1 cellular context compared by ENCODE assay signal in genomic region chr15:87369269-87369668, GRCh38.
TF ChIP-seq lines count a peak whose summit lies in the region.

No MANE protein-coding gene starts in this region.

TF ChIP-seq in K562, 482 proteins besides CTCF, POLR2A, EP300 and RAD21 (continued from another document):
- TF ChIP-seq ATF3 (IDR thresholded peaks at IDR 0.05) (peak; percentile 59; the same call in 1 of the 2 replicates), ATF3 (CRISPR knock-in tag; conservative IDR thresholded peaks at IDR 0.05) (no peak), ARID1B (IDR thresholded peaks at IDR 0.05) (peak; percentile 28; the same call in 1 of the 2 replicates), MTA1 (IDR thresholded peaks at IDR 0.05; ENCODE audit: borderline replicate concordance) (no peak), SMARCE1 (IDR thresholded peaks at IDR 0.05) (0 out of 2 replicates have a peak, but pooled peaks have one; percentile 32), TEAD4 (IDR thresholded peaks at IDR 0.05; ENCODE audit: low read length) (peak; percentile 35; the same call in 1 of the 2 replicates), TEAD4 (CRISPR knock-in tag; IDR thresholded peaks at IDR 0.05; ENCODE audit: borderline replicate concordance) (no peak), MGA (IDR thresholded peaks at IDR 0.05) (no peak), FOSL1 (tag; conservative IDR thresholded peaks at IDR 0.05) (peak; percentile 84), KDM1A (IDR thresholded peaks at IDR 0.05) (0 out of 4 replicates have a peak, but pooled peaks of 1 of the 2 experiments have one; percentile 33), JUND (IDR thresholded peaks at IDR 0.05; ENCODE audit: borderline replicate concordance, low read depth, low read length) (peak; percentile 68), JUND (tag; IDR thresholded peaks at IDR 0.05; ENCODE audit: borderline replicate concordance, low read depth, low read length) (peak; percentile 36; the same call in 1 of the 3 replicates)
